Comparison of ENCODE assay signal across 26 cellular contexts in genomic region chr6:136335736-136336362, GRCh38. TPM values are rescaled to one million over a fixed set of nuclear protein-coding genes. Genes with fewer than 3 reads are reported as not detected.
DNase-seq lines count a peak whose midpoint lies in the region; ATAC-seq and TF ChIP-seq lines count a peak whose summit lies in the region.
"Had no signal": no experiment of that assay in that cellular context is flagged by ENCODE, and none has a peak within 500 bp of the region (broad histone marks: within the 10 kb centered on the region; RNA-seq: fewer than 3 reads in every experiment).

No MANE protein-coding gene starts in this region.

- no peak overlapping the region for H3K14ac ChIP-seq in neuronal stem cell (ENCODE audit: low read length)

- H3K4ac ChIP-seq in neuronal stem cell (ENCODE audit: low read length), result no peak overlapping the region

- no peaks in the 10 kb centered on the region for H3K9me3 Mint-ChIP-seq in mesothelial cell of epicardium
- no peaks in the 10 kb centered on the region for H3K9me3 Mint-ChIP-seq in activated naive CD4-positive, alpha-beta T cell treated with anti-CD3 and anti-CD28 coated beads, Interleukin-2, amount 50 U/mL, for 72 hours
- H3K9me3 Mint-ChIP-seq: activated CD4-positive, alpha-beta T cell treated with anti-CD3 and anti-CD28 coated beads, Interleukin-2, amount 10 ng/mL, durations not matched to agents 7 days and 5 days; activated naive CD8-positive, alpha-beta T cell treated with anti-CD3 and anti-CD28 coated beads, Interleukin-2, amount 10 ng/mL, durations not matched to agents 7 days and 5 days; neural crest cell; T-cell had no signal

- H4K20me1 ChIP-seq in fibroblast of lung (ENCODE audit: control insufficient read depth, extremely low read depth, insufficient read depth, low read length), result no peaks in the 10 kb centered on the region

- ATAC-seq in Right ventricle myocardium superior (ENCODE audit: poor library complexity), result peak; percentile 51
- no peak for ATAC-seq in HG02885 (IDR thresholded peaks at IDR 0.05; ENCODE audit: poor library complexity, unreplicated experiment)
- ATAC-seq in activated naive CD4-positive, alpha-beta T cell treated with anti-CD3 and anti-CD28 coated beads, Interleukin-2, amount 50 U/mL, for 72 hours, result no peak
- ATAC-seq: T-cell had no signal

- no peak overlapping the region for H3K9ac ChIP-seq in fibroblast of lung (ENCODE audit: insufficient read depth, low read length)
- no peak overlapping the region for H3K9ac ChIP-seq in neuronal stem cell (ENCODE audit: low read depth, low read length, poor library complexity)
- H3K9ac ChIP-seq: parathyroid adenoma had no signal

- H3K23ac ChIP-seq in neuronal stem cell (ENCODE audit: low read depth, low read length, poor library complexity), result peak overlapping the region; percentile 17

- H3K18ac ChIP-seq in neuronal stem cell (ENCODE audit: low read length), result no peak overlapping the region

- no peak overlapping the region for H2BK5ac ChIP-seq in neuronal stem cell (ENCODE audit: low read length)

- H3K79me2 ChIP-seq in fibroblast of lung (ENCODE audit: control insufficient read depth, insufficient read depth, low read length), result no peaks in the 10 kb centered on the region
- H3K79me2 ChIP-seq: parathyroid adenoma had no signal

- H3K79me1 ChIP-seq in neuronal stem cell (ENCODE audit: low read depth, low read length), result no peaks in the 10 kb centered on the region

- no peak overlapping the region for H4K8ac ChIP-seq in neuronal stem cell (ENCODE audit: low read depth, low read length)

- H3K4me1 Mint-ChIP-seq in mesothelial cell of epicardium, result peaks cover 8% of the 10 kb centered on the region
- H3K4me1 Mint-ChIP-seq: activated CD4-positive, alpha-beta T cell treated with anti-CD3 and anti-CD28 coated beads, Interleukin-2, amount 10 ng/mL, durations not matched to agents 7 days and 5 days; activated naive CD8-positive, alpha-beta T cell treated with anti-CD3 and anti-CD28 coated beads, Interleukin-2, amount 10 ng/mL, durations not matched to agents 7 days and 5 days; neural crest cell; T-cell had no signal

- no peaks in the 10 kb centered on the region for H3K9me3 ChIP-seq in fibroblast of lung (ENCODE audit: control insufficient read depth, insufficient read depth, low read depth, low read length)
- H3K9me3 ChIP-seq in neuronal stem cell (replicated peaks in 1 of 2; ENCODE audit: control insufficient read depth in 2 of 2, insufficient read depth in 1 of 2, low read depth in 1 of 2, low read length in 2 of 2), result no peaks in the 10 kb centered on the region
- H3K9me3 ChIP-seq: upper lobe of left lung had no signal

- intact Hi-C loops in Right ventricle myocardium superior (cut with DNase I) (no loop called here), cardiac septum (cut with DNase I) (no loop called here)

- no peak overlapping the region for H3K4me2 ChIP-seq in fibroblast of lung (ENCODE audit: extremely low read depth, insufficient read depth, low read length)
- H3K4me2 ChIP-seq in neuronal stem cell (ENCODE audit: insufficient read depth, low read length, poor library complexity, severe bottlenecking), result no peak overlapping the region

- no peak overlapping the region for H3K27ac Mint-ChIP-seq in mesothelial cell of epicardium
- H3K27ac Mint-ChIP-seq in activated naive CD4-positive, alpha-beta T cell treated with anti-CD3 and anti-CD28 coated beads, Interleukin-2, amount 50 U/mL, for 72 hours, result no peak overlapping the region
- H3K27ac Mint-ChIP-seq: activated CD4-positive, alpha-beta T cell treated with anti-CD3 and anti-CD28 coated beads, Interleukin-2, amount 10 ng/mL, durations not matched to agents 7 days and 5 days; activated naive CD8-positive, alpha-beta T cell treated with anti-CD3 and anti-CD28 coated beads, Interleukin-2, amount 10 ng/mL, durations not matched to agents 7 days and 5 days; T-cell had no signal

- no peaks in the 10 kb centered on the region for H3K36me3 Mint-ChIP-seq in mesothelial cell of epicardium
- no peaks in the 10 kb centered on the region for H3K36me3 Mint-ChIP-seq in activated naive CD4-positive, alpha-beta T cell treated with anti-CD3 and anti-CD28 coated beads, Interleukin-2, amount 50 U/mL, for 72 hours
- H3K36me3 Mint-ChIP-seq: activated naive CD8-positive, alpha-beta T cell treated with anti-CD3 and anti-CD28 coated beads, Interleukin-2, amount 10 ng/mL, durations not matched to agents 7 days and 5 days; T-cell had no signal

- WGBS in neuronal stem cell (ENCODE audit: extremely low coverage in 2 of 2, insufficient read length in 2 of 2, insufficient replicate concordance in 1 of 2), 2 donors, result no CpG with 5 or more reads among the region's 12 CpGs

- no peak overlapping the region for H2BK12ac ChIP-seq in neuronal stem cell (ENCODE audit: low read length)

- H2AK5ac ChIP-seq in neuronal stem cell (ENCODE audit: low read depth, low read length), result no peak overlapping the region

- H3K27ac ChIP-seq in fibroblast of lung (ENCODE audit: insufficient read depth, low read length) (no peak overlapping the region), neuronal stem cell (replicated peaks; ENCODE audit: low read length) (no peak overlapping the region)
- H3K27ac ChIP-seq: parathyroid adenoma, RWPE1, upper lobe of left lung had no signal

- H3K4me1 ChIP-seq in fibroblast of lung (ENCODE audit: control insufficient read depth, extremely low read depth, insufficient read depth, low read length) (no peaks in the 10 kb centered on the region), neuronal stem cell (ENCODE audit: control insufficient read depth in 2 of 2, insufficient read depth in 1 of 2, low read depth in 1 of 2, low read length in 2 of 2) (no peaks in the 10 kb centered on the region)
- H3K4me1 ChIP-seq: parathyroid adenoma had no signal

- no peaks in the 10 kb centered on the region for H3K27me3 Mint-ChIP-seq in mesothelial cell of epicardium (ENCODE audit: low read depth)
- H3K27me3 Mint-ChIP-seq: activated CD4-positive, alpha-beta T cell treated with anti-CD3 and anti-CD28 coated beads, Interleukin-2, amount 10 ng/mL, durations not matched to agents 7 days and 5 days; activated naive CD8-positive, alpha-beta T cell treated with anti-CD3 and anti-CD28 coated beads, Interleukin-2, amount 10 ng/mL, durations not matched to agents 7 days and 5 days had no signal

- no peaks in the 10 kb centered on the region for H3K27me3 ChIP-seq in fibroblast of lung (ENCODE audit: control insufficient read depth, insufficient read depth, low read length)
- H3K27me3 ChIP-seq in neuronal stem cell (ENCODE audit: control insufficient read depth in 3 of 3, insufficient read depth in 3 of 3, low read depth in 1 of 3, low read length in 3 of 3), result no peaks in the 10 kb centered on the region
- H3K27me3 ChIP-seq: upper lobe of left lung had no signal

- no peak overlapping the region for H2BK120ac ChIP-seq in neuronal stem cell (ENCODE audit: low read depth, low read length)

- TF ChIP-seq CTCF in fibroblast of lung (conservative IDR thresholded peaks at IDR 0.05 in 1 of 2, IDR thresholded peaks at IDR 0.05 in 1 of 2; ENCODE audit: low read depth in 1 of 2, low read length in 2 of 2) (no peak), mesothelial cell of epicardium (IDR thresholded peaks at IDR 0.05; ENCODE audit: unreplicated experiment) (no peak)

- no peak for DNase-seq in Right ventricle myocardium superior
- no peak for DNase-seq in cardiac septum (ENCODE audit: low spot score)
- peak in 1 of 2 donors; percentile 47 for DNase-seq in fibroblast of lung (ENCODE audit: low read depth in 2 of 2)
- DNase-seq in neuronal stem cell (ENCODE audit: low spot score), result no peak
- no peak for DNase-seq in stimulated activated CD4-positive, alpha-beta T cell treated with anti-CD3 and anti-CD28 coated beads, Interleukin-1b, Interleukin-23, amount 100 ng/mL, for 48 hours
- no peak for DNase-seq in mesothelial cell of epicardium (ENCODE audit: low spot score in 2 of 2, unreplicated experiment in 2 of 2)
- DNase-seq in activated naive CD4-positive, alpha-beta T cell treated with anti-CD3 and anti-CD28 coated beads, Interleukin-2, amount 50 U/mL, for 72 hours (ENCODE audit: low spot score in 2 of 2), result no peak
- DNase-seq: activated CD4-positive, alpha-beta T cell treated with anti-CD3 and anti-CD28 coated beads, Interleukin-2, amount 10 ng/mL, durations not matched to agents 7 days and 5 days; activated naive CD8-positive, alpha-beta T cell treated with anti-CD3 and anti-CD28 coated beads, Interleukin-2, amount 10 ng/mL, durations not matched to agents 7 days and 5 days; Calu3; central memory CD4-positive, alpha-beta T cell; dermis blood vessel endothelial cell; DMS79; GDM1; left cardiac atrium; NCI-H1092; NCI-H187; NCI-H2171 treated with DMSO at 0.1 percent for 48 hours; NCI-H510A; stimulated activated CD4-positive, alpha-beta T cell treated with anti-CD3 and anti-CD28 coated beads, Interleukin-4, amount 100 ng/mL, for 4 hours; T-cell had no signal

- H4K91ac ChIP-seq in neuronal stem cell (ENCODE audit: low read depth, low read length, poor library complexity), result no peak overlapping the region

- no peak overlapping the region for H2BK15ac ChIP-seq in neuronal stem cell (ENCODE audit: low read length)

- H2AFZ ChIP-seq in fibroblast of lung (ENCODE audit: low read length), result peak overlapping the region; percentile 15
- H2AFZ ChIP-seq in neuronal stem cell (ENCODE audit: low read length), result no peak overlapping the region
- H2AFZ ChIP-seq: parathyroid adenoma had no signal

- H3K4me3 ChIP-seq in fibroblast of lung (replicated peaks in 1 of 4; ENCODE audit: control extremely low read depth in 1 of 4, insufficient read depth in 1 of 4, low read depth in 3 of 4, low read length in 4 of 4), result no peak overlapping the region
- no peak overlapping the region for H3K4me3 ChIP-seq in neuronal stem cell (ENCODE audit: low read length in 2 of 2)
- H3K4me3 ChIP-seq: upper lobe of left lung had no signal

- no peak overlapping the region for H3K4me3 Mint-ChIP-seq in mesothelial cell of epicardium
- H3K4me3 Mint-ChIP-seq: activated CD4-positive, alpha-beta T cell treated with anti-CD3 and anti-CD28 coated beads, Interleukin-2, amount 10 ng/mL, durations not matched to agents 7 days and 5 days; activated naive CD8-positive, alpha-beta T cell treated with anti-CD3 and anti-CD28 coated beads, Interleukin-2, amount 10 ng/mL, durations not matched to agents 7 days and 5 days; neural crest cell; T-cell had no signal

- no peaks in the 10 kb centered on the region for H3K36me3 ChIP-seq in fibroblast of lung (ENCODE audit: control insufficient read depth, insufficient read depth, low read length)
- H3K36me3 ChIP-seq in neuronal stem cell (replicated peaks in 1 of 2; ENCODE audit: control insufficient read depth in 2 of 2, insufficient read depth in 2 of 2, low read length in 2 of 2), result no peaks in the 10 kb centered on the region
- H3K36me3 ChIP-seq: upper lobe of left lung had no signal

RNA-seq across cellular contexts. Expression of gene BCLAF1, which starts 46.2 kb away (rescaled TPM):
- total RNA-seq in Right ventricle myocardium superior (59.5 TPM), cardiac septum (81.5 TPM), fibroblast of lung (69.9 and 82.6 TPM in 2 replicates), mesothelial cell of epicardium (241 to 260 TPM (median 246 TPM) in 3 replicates)
- polyA plus RNA-seq in fibroblast of lung, result 99.8 and 102 TPM in 2 replicates
- 88.3 and 99.2 TPM in 2 replicates for polyA plus RNA-seq in fibroblast of lung (2012)
- polyA minus RNA-seq in fibroblast of lung (ENCODE audit: low replicate concordance), result 16.7 and 48.2 TPM in 2 replicates
- 90.9 TPM for polyA plus RNA-seq in neuronal stem cell (2013, experiment 1 of 2)
- polyA plus RNA-seq in neuronal stem cell (2013, experiment 2 of 2), result 90.9 TPM
- total RNA-seq in activated naive CD4-positive, alpha-beta T cell treated with anti-CD3 and anti-CD28 coated beads, Interleukin-2, amount 50 U/mL, for 72 hours, result 100 to 1,000 TPM; 101 to 159 TPM
